1 cellular context compared by ENCODE assay signal in the genomic region with DNA sequence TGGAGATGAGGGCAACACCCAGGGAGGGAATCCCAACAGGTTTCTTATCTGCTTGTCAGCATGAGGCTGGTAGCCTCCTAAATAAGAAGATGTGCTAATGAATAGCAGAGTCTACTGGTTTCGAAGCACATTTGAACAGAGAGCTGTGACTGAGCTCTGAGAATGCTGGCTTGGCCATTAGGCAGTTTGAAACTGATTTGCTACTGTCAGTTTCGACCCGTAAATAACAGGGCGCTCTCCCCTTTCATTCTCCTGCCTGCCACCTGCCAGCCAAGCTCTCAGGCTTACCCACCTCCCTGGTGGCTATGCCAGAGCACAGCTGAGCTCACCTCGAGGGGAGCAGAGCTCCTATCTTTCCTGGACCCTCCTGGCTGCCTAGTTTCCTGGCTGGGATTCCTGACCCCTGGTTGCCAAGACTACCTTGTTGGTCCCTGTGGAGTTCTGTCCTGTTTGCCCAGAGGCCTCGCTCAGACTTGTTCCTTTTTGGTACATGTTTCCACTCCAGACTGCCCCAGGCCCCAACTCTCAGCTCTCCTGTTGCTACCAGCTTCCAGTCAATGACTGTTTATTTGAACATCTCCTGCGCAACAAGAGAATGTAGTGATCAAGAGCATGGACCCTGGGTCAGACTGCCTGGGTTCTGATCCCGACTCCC.
TF ChIP-seq lines count a peak whose summit lies in the region.

No MANE protein-coding gene starts in this region.

TF ChIP-seq in H1, 55 proteins besides CTCF, POLR2A, EP300 and RAD21:
- TF ChIP-seq, protein P1, sequence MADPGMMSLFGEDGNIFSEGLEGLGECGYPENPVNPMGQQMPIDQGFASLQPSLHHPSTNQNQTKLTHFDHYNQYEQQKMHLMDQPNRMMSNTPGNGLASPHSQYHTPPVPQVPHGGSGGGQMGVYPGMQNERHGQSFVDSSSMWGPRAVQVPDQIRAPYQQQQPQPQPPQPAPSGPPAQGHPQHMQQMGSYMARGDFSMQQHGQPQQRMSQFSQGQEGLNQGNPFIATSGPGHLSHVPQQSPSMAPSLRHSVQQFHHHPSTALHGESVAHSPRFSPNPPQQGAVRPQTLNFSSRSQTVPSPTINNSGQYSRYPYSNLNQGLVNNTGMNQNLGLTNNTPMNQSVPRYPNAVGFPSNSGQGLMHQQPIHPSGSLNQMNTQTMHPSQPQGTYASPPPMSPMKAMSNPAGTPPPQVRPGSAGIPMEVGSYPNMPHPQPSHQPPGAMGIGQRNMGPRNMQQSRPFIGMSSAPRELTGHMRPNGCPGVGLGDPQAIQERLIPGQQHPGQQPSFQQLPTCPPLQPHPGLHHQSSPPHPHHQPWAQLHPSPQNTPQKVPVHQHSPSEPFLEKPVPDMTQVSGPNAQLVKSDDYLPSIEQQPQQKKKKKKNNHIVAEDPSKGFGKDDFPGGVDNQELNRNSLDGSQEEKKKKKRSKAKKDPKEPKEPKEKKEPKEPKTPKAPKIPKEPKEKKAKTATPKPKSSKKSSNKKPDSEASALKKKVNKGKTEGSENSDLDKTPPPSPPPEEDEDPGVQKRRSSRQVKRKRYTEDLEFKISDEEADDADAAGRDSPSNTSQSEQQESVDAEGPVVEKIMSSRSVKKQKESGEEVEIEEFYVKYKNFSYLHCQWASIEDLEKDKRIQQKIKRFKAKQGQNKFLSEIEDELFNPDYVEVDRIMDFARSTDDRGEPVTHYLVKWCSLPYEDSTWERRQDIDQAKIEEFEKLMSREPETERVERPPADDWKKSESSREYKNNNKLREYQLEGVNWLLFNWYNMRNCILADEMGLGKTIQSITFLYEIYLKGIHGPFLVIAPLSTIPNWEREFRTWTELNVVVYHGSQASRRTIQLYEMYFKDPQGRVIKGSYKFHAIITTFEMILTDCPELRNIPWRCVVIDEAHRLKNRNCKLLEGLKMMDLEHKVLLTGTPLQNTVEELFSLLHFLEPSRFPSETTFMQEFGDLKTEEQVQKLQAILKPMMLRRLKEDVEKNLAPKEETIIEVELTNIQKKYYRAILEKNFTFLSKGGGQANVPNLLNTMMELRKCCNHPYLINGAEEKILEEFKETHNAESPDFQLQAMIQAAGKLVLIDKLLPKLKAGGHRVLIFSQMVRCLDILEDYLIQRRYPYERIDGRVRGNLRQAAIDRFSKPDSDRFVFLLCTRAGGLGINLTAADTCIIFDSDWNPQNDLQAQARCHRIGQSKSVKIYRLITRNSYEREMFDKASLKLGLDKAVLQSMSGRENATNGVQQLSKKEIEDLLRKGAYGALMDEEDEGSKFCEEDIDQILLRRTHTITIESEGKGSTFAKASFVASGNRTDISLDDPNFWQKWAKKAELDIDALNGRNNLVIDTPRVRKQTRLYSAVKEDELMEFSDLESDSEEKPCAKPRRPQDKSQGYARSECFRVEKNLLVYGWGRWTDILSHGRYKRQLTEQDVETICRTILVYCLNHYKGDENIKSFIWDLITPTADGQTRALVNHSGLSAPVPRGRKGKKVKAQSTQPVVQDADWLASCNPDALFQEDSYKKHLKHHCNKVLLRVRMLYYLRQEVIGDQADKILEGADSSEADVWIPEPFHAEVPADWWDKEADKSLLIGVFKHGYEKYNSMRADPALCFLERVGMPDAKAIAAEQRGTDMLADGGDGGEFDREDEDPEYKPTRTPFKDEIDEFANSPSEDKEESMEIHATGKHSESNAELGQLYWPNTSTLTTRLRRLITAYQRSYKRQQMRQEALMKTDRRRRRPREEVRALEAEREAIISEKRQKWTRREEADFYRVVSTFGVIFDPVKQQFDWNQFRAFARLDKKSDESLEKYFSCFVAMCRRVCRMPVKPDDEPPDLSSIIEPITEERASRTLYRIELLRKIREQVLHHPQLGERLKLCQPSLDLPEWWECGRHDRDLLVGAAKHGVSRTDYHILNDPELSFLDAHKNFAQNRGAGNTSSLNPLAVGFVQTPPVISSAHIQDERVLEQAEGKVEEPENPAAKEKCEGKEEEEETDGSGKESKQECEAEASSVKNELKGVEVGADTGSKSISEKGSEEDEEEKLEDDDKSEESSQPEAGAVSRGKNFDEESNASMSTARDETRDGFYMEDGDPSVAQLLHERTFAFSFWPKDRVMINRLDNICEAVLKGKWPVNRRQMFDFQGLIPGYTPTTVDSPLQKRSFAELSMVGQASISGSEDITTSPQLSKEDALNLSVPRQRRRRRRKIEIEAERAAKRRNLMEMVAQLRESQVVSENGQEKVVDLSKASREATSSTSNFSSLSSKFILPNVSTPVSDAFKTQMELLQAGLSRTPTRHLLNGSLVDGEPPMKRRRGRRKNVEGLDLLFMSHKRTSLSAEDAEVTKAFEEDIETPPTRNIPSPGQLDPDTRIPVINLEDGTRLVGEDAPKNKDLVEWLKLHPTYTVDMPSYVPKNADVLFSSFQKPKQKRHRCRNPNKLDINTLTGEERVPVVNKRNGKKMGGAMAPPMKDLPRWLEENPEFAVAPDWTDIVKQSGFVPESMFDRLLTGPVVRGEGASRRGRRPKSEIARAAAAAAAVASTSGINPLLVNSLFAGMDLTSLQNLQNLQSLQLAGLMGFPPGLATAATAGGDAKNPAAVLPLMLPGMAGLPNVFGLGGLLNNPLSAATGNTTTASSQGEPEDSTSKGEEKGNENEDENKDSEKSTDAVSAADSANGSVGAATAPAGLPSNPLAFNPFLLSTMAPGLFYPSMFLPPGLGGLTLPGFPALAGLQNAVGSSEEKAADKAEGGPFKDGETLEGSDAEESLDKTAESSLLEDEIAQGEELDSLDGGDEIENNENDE (IDR thresholded peaks at IDR 0.05; ENCODE audit: insufficient replicate concordance, low read length) = no peak
- no peak for TF ChIP-seq RXRA (IDR thresholded peaks at IDR 0.05; ENCODE audit: insufficient read depth, low read depth, low read length)
- no peak for TF ChIP-seq HDAC2 (IDR thresholded peaks at IDR 0.05; ENCODE audit: borderline replicate concordance in 1 of 2, low read depth in 2 of 2, low read length in 2 of 2)
- no peak for TF ChIP-seq BRCA1 (IDR thresholded peaks at IDR 0.05; ENCODE audit: low read depth, low read length)
- no peak for TF ChIP-seq CBX5 (IDR thresholded peaks at IDR 0.05; ENCODE audit: low read depth, low read length)
- no peak for TF ChIP-seq CEBPB (IDR thresholded peaks at IDR 0.05; ENCODE audit: low read depth, low read length)
- no peak for TF ChIP-seq CTBP2 (IDR thresholded peaks at IDR 0.05; ENCODE audit: borderline replicate concordance, insufficient read depth, insufficient read length, low read length)
- TF ChIP-seq HDAC6 (IDR thresholded peaks at IDR 0.05; ENCODE audit: low read depth, low read length) = no peak
- TF ChIP-seq PHF8 (conservative IDR thresholded peaks at IDR 0.05; ENCODE audit: low read depth, low read length) = no peak
- TF ChIP-seq POLR2AphosphoS5 (IDR thresholded peaks at IDR 0.05; ENCODE audit: low read depth, low read length) = no peak
- TF ChIP-seq SIRT6 (IDR thresholded peaks at IDR 0.05; ENCODE audit: low read length) = no peak
- TF ChIP-seq TBP (IDR thresholded peaks at IDR 0.05; ENCODE audit: low read depth, low read length) = no peak
- TF ChIP-seq E2F6 (IDR thresholded peaks at IDR 0.05) = no peak
- TF ChIP-seq TAF7 (optimal IDR thresholded peaks at IDR 0.05; ENCODE audit: borderline replicate concordance, low read depth, low read length) = no peak
- no peak for TF ChIP-seq JUN (IDR thresholded peaks at IDR 0.05; ENCODE audit: low read depth, low read length)
- TF ChIP-seq EGR1 (IDR thresholded peaks at IDR 0.05; ENCODE audit: borderline replicate concordance, low read depth, low read length) = no peak
- TF ChIP-seq KDM4A (IDR thresholded peaks at IDR 0.05; ENCODE audit: low read depth, low read length, severe bottlenecking) = no peak
- no peak for TF ChIP-seq ZNF274 (IDR thresholded peaks at IDR 0.05; ENCODE audit: borderline replicate concordance, extremely low read depth, low read length)
